In the genomic region with DNA sequence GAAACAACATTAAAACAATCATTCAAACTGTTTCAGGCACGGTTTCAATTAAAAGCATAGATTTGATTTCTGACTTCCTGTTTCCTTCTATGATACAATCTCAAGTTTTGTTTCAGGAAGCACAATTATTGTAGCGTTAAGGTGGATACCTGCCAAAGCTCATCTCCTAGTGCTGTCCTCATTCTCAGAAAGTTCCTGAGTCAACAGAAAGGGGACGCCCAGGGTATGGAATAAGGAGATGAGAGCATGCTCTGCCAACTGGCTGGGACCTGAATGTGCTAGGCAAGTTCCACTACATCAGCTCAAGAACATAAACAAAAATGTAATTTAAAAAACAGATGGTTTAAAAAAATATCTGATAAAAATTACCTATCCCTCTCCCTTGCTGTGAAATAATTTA, we compare ENCODE assay signal across 10 cellular contexts. TPM values are rescaled to one million over a fixed set of nuclear protein-coding genes. Genes with fewer than 3 reads are reported as not detected.
DNase-seq lines count a peak whose midpoint lies in the region; ATAC-seq and TF ChIP-seq lines count a peak whose summit lies in the region.
"Had no signal": no experiment of that assay in that cellular context is flagged by ENCODE, and none has a peak within 500 bp of the region (broad histone marks: within the 10 kb centered on the region; RNA-seq: fewer than 3 reads in every experiment).

No MANE protein-coding gene starts in this region.

- intact Hi-C loops in transverse colon (cut with DNase I; ENCODE audit: low total_unique reads): no loop called here

- no peak for ATAC-seq in activated T-cell treated with anti-CD3 and anti-CD28 coated beads, Interleukin-2, amount 50 U/mL, for 4 hours
- ATAC-seq in GM18858 (IDR thresholded peaks at IDR 0.05; ENCODE audit: unreplicated experiment): no peak
- no peak for ATAC-seq in stimulated activated naive B cell treated with anti-CD40 and anti-IgM and Interleukin-4, amounts not matched to agents 10 μg/mL and 1 μg/mL and 100 μg/mL, for 72 hours (replicated peaks)
- ATAC-seq in GM21786 (IDR thresholded peaks at IDR 0.05; ENCODE audit: unreplicated experiment): no peak

- H3K9me3 ChIP-seq in transverse colon: no peaks in the 10 kb centered on the region
- H3K9me3 ChIP-seq: uterus had no signal

- H3K4me3 ChIP-seq in epithelial cell of proximal tubule (ENCODE audit: low read depth, low read length): no peak overlapping the region
- H3K4me3 ChIP-seq in transverse colon: no peak overlapping the region
- H3K4me3 ChIP-seq: uterus had no signal

- DNase-seq in activated T-cell treated with anti-CD3 and anti-CD28 coated beads, Interleukin-2, amount 50 U/mL, for 4 hours: no peak
- DNase-seq in activated T-cell treated with anti-CD3 and anti-CD28 coated beads for 4 hours (no peak), RPMI8226 (peak; percentile 82), epithelial cell of proximal tubule (ENCODE audit: low read depth) (peak; percentile 36), transverse colon (peak; percentile 68)
- DNase-seq in stimulated activated naive B cell treated with anti-CD40 and anti-IgM and Interleukin-4, amounts not matched to agents 10 μg/mL and 1 μg/mL and 100 μg/mL, for 72 hours: no peak
- DNase-seq: NCI-H2171 had no signal

- TF ChIP-seq POLR2A in transverse colon (IDR thresholded peaks at IDR 0.05): no peak

- peaks cover 43% of the 10 kb centered on the region for H3K4me1 Mint-ChIP-seq in activated T-cell treated with anti-CD3 and anti-CD28 coated beads, Interleukin-2, amount 50 U/mL, for 4 hours (ENCODE audit: low read depth)
- H3K4me1 Mint-ChIP-seq in stimulated activated naive B cell treated with anti-CD40 and anti-IgM and Interleukin-4, amounts not matched to agents 10 μg/mL and 1 μg/mL and 100 μg/mL, for 72 hours: peaks cover 21 to 47% of the 10 kb centered on the region in 2 donors

- H3K36me3 Mint-ChIP-seq in activated T-cell treated with anti-CD3 and anti-CD28 coated beads, Interleukin-2, amount 50 U/mL, for 4 hours (ENCODE audit: insufficient read depth): peaks cover 5% of the 10 kb centered on the region
- peaks cover 0 to 3% of the 10 kb centered on the region in 2 donors for H3K36me3 Mint-ChIP-seq in stimulated activated naive B cell treated with anti-CD40 and anti-IgM and Interleukin-4, amounts not matched to agents 10 μg/mL and 1 μg/mL and 100 μg/mL, for 72 hours

- H3K4me3 Mint-ChIP-seq in activated T-cell treated with anti-CD3 and anti-CD28 coated beads, Interleukin-2, amount 50 U/mL, for 4 hours: peak overlapping the region; percentile 92
- H3K4me3 Mint-ChIP-seq in stimulated activated naive B cell treated with anti-CD40 and anti-IgM and Interleukin-4, amounts not matched to agents 10 μg/mL and 1 μg/mL and 100 μg/mL, for 72 hours: no peak overlapping the region

- peak overlapping the region; percentile 92 to 94 (median 92) for H3K27ac ChIP-seq in transverse colon

- TF ChIP-seq CTCF in epithelial cell of proximal tubule (conservative IDR thresholded peaks at IDR 0.05; ENCODE audit: low read depth, low read length) (peak; percentile 45), transverse colon (IDR thresholded peaks at IDR 0.05) (peak in 4 of 5 experiments; percentile 24 to 61 (median 35))

- in situ Hi-C loops in transverse colon (cut with MboI; ENCODE audit: low pct_ligation_motif_present in 1 of 4, low pct_unique_long_range_greater_than_20kb in 1 of 4, low sequenced_read_pairs in 3 of 4): no loop called here

- no peaks in the 10 kb centered on the region for H3K27me3 Mint-ChIP-seq in activated T-cell treated with anti-CD3 and anti-CD28 coated beads, Interleukin-2, amount 50 U/mL, for 4 hours (ENCODE audit: low read depth)
- no peaks in the 10 kb centered on the region for H3K27me3 Mint-ChIP-seq in stimulated activated naive B cell treated with anti-CD40 and anti-IgM and Interleukin-4, amounts not matched to agents 10 μg/mL and 1 μg/mL and 100 μg/mL, for 72 hours

- H3K27ac Mint-ChIP-seq in stimulated activated naive B cell treated with anti-CD40 and anti-IgM and Interleukin-4, amounts not matched to agents 10 μg/mL and 1 μg/mL and 100 μg/mL, for 72 hours: no peak overlapping the region

- H3K36me3 ChIP-seq in transverse colon: no peaks in the 10 kb centered on the region
- H3K36me3 ChIP-seq: uterus had no signal

- TF ChIP-seq EP300 in transverse colon (IDR thresholded peaks at IDR 0.05; ENCODE audit: low read depth): no peak

- 26 to 34% methylated on average over 2 to 3 of the region's 3 CpGs for WGBS in transverse colon (ENCODE audit: low coverage in 1 of 2), 2 donors

- peaks cover 8 to 48% (median 32%) of the 10 kb centered on the region in 4 donors for H3K4me1 ChIP-seq in transverse colon
- H3K4me1 ChIP-seq: uterus had no signal

- H3K9me3 Mint-ChIP-seq in activated T-cell treated with anti-CD3 and anti-CD28 coated beads, Interleukin-2, amount 50 U/mL, for 4 hours: no peaks in the 10 kb centered on the region
- H3K9me3 Mint-ChIP-seq in stimulated activated naive B cell treated with anti-CD40 and anti-IgM and Interleukin-4, amounts not matched to agents 10 μg/mL and 1 μg/mL and 100 μg/mL, for 72 hours: no peaks in the 10 kb centered on the region

- H3K27me3 ChIP-seq in transverse colon: no peaks in the 10 kb centered on the region
- H3K27me3 ChIP-seq: uterus had no signal

RNA-seq across cellular contexts. Expression of a gene that starts 2.1 kb away (rescaled TPM):
- 10 to 100 TPM; 30.4 to 40.6 (median 32.5) TPM for total RNA-seq in activated T-cell treated with anti-CD3 and anti-CD28 coated beads, Interleukin-2, amount 50 U/mL, for 4 hours
- total RNA-seq in epithelial cell of proximal tubule (8.1 and 9.5 TPM in 2 replicates), transverse colon (10 to 100 TPM; 28.7 to 58.7 (median 53.8) TPM)

Comparison
In these comparisons a context has a peak if more than half of its experiments do, and no peak if none do; other contexts are left out.
1. DNase-seq: peak in RPMI8226 (single experiment), epithelial cell of proximal tubule (single experiment) and transverse colon (single experiment); none in activated T-cell treated with anti-CD3 and anti-CD28 coated beads, Interleukin-2, amount 50 U/mL, for 4 hours (single experiment), activated T-cell treated with anti-CD3 and anti-CD28 coated beads for 4 hours (single experiment) and stimulated activated naive B cell treated with anti-CD40 and anti-IgM and Interleukin-4, amounts not matched to agents 10 μg/mL and 1 μg/mL and 100 μg/mL, for 72 hours (single experiment).